In genomic region chr2:76279142-76279541, GRCh38 we compare ENCODE assay signal across 8 cellular contexts.
"Had no signal": no experiment of that assay in that cellular context is flagged by ENCODE, and none has a peak within 500 bp of the region (broad histone marks: within the 10 kb centered on the region; RNA-seq: fewer than 3 reads in every experiment).

No MANE protein-coding gene starts in this region.

- H2AFZ ChIP-seq: GM23248 had no signal

- H3K4me3 Mint-ChIP-seq: H9 had no signal

- H3K27ac Mint-ChIP-seq: H9 had no signal

- FAIRE-seq: H1, H54, HTR-8/SVneo had no signal

- H3K27ac ChIP-seq: GM23248, KMS-11 had no signal

- H3K9me3 Mint-ChIP-seq: H9 had no signal

- DNase-seq: GM23248, H9, HCEC 1CT, KBM-7 had no signal

- H3K4me3 ChIP-seq: GM23248 had no signal

- H3K4me2 ChIP-seq: KMS-11 had no signal
